19 cellular contexts compared by ENCODE assay signal in the genomic region with DNA sequence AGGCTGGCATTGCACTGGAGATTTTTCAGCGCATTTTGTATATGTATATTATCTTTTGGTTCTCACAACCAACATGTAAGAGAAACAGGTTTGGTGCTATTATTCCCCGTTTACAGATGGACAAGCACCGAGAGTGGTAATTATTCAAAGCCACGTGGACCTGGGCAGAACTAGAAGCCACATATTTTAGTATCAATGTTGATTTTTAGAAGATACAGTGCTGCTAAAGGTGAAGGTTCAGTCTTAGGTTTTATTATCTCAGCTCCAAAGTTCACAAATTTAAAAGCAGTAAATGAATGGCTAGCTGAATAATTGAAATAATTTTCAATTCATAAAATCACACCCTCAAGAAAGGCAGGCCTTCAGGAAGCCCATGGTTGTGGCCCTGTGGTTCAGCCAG.
DNase-seq lines count a peak whose midpoint lies in the region; ATAC-seq and TF ChIP-seq lines count a peak whose summit lies in the region.
"Had no signal": no experiment of that assay in that cellular context is flagged by ENCODE, and none has a peak within 500 bp of the region (broad histone marks: within the 10 kb centered on the region; RNA-seq: fewer than 3 reads in every experiment).

No MANE protein-coding gene starts in this region.

- H3K9me2 ChIP-seq in Loucy (replicated peaks; ENCODE audit: low read depth, low read length) = no peaks in the 10 kb centered on the region

- H3K36me3 Mint-ChIP-seq in activated CD4-positive, alpha-beta memory T cell treated with anti-CD3 and anti-CD28 coated beads, Interleukin-2, amount 10 ng/mL, durations not matched to agents 7 days and 5 days (ENCODE audit: low read depth) = peaks cover 8% of the 10 kb centered on the region
- peaks cover 3% of the 10 kb centered on the region for H3K36me3 Mint-ChIP-seq in activated CD4-positive, alpha-beta memory T cell treated with anti-CD3 and anti-CD28 coated beads for 36 hours
- H3K36me3 Mint-ChIP-seq in effector memory CD8-positive, alpha-beta T cell (ENCODE audit: insufficient read depth) = peaks cover 17% of the 10 kb centered on the region
- H3K36me3 Mint-ChIP-seq in natural killer cell treated with Interleukin-12 subunit alpha and Interleukin-12 subunit beta and Interleukin-15 and Interleukin-18, amount 100 ng/mL, for 72 hours = peaks cover 6% of the 10 kb centered on the region
- H3K36me3 Mint-ChIP-seq in MCF 10A (ENCODE audit: insufficient read depth, unreplicated experiment) = no peaks in the 10 kb centered on the region

- H3K79me2 ChIP-seq in Loucy (ENCODE audit: insufficient read depth, low read length) = no peaks in the 10 kb centered on the region

- H3K27me3 Mint-ChIP-seq in activated CD4-positive, alpha-beta memory T cell treated with anti-CD3 and anti-CD28 coated beads, Interleukin-2, amount 10 ng/mL, durations not matched to agents 7 days and 5 days = no peaks in the 10 kb centered on the region
- H3K27me3 Mint-ChIP-seq in activated CD4-positive, alpha-beta memory T cell treated with anti-CD3 and anti-CD28 coated beads for 36 hours = no peaks in the 10 kb centered on the region
- no peaks in the 10 kb centered on the region for H3K27me3 Mint-ChIP-seq in effector memory CD8-positive, alpha-beta T cell
- no peaks in the 10 kb centered on the region for H3K27me3 Mint-ChIP-seq in natural killer cell treated with Interleukin-12 subunit alpha and Interleukin-12 subunit beta and Interleukin-15 and Interleukin-18, amount 100 ng/mL, for 72 hours
- no peaks in the 10 kb centered on the region for H3K27me3 Mint-ChIP-seq in MCF 10A (ENCODE audit: insufficient read depth, unreplicated experiment)
- H3K27me3 Mint-ChIP-seq: CD4-positive, alpha-beta T cell had no signal

- no TSS peak for BruUV-seq in MCF 10A (replicated peaks; lab: Mats Ljungman, UMichigan)

- H3K4me3 ChIP-seq in Loucy (ENCODE audit: low read length, poor library complexity, severe bottlenecking) (no peak overlapping the region), heart right ventricle (no peak overlapping the region)

- no peaks in the 10 kb centered on the region for H3K9me3 Mint-ChIP-seq in activated CD4-positive, alpha-beta memory T cell treated with anti-CD3 and anti-CD28 coated beads, Interleukin-2, amount 10 ng/mL, durations not matched to agents 7 days and 5 days
- peaks cover 6% of the 10 kb centered on the region for H3K9me3 Mint-ChIP-seq in activated CD4-positive, alpha-beta memory T cell treated with anti-CD3 and anti-CD28 coated beads for 36 hours
- no peaks in the 10 kb centered on the region for H3K9me3 Mint-ChIP-seq in effector memory CD8-positive, alpha-beta T cell
- peaks cover 3% of the 10 kb centered on the region for H3K9me3 Mint-ChIP-seq in natural killer cell treated with Interleukin-12 subunit alpha and Interleukin-12 subunit beta and Interleukin-15 and Interleukin-18, amount 100 ng/mL, for 72 hours
- peaks cover 9% of the 10 kb centered on the region for H3K9me3 Mint-ChIP-seq in MCF 10A (ENCODE audit: unreplicated experiment)
- H3K9me3 Mint-ChIP-seq: CD4-positive, alpha-beta T cell had no signal

- no peaks in the 10 kb centered on the region for H3K36me3 ChIP-seq in Loucy (ENCODE audit: insufficient read depth, low read length)
- no peaks in the 10 kb centered on the region for H3K36me3 ChIP-seq in heart right ventricle
- H3K36me3 ChIP-seq: BE2C, Peyer's patch had no signal

- peak overlapping the region; percentile 88 for H3K27ac Mint-ChIP-seq in activated CD4-positive, alpha-beta memory T cell treated with anti-CD3 and anti-CD28 coated beads, Interleukin-2, amount 10 ng/mL, durations not matched to agents 7 days and 5 days
- no peak overlapping the region for H3K27ac Mint-ChIP-seq in activated CD4-positive, alpha-beta memory T cell treated with anti-CD3 and anti-CD28 coated beads for 36 hours
- H3K27ac Mint-ChIP-seq in effector memory CD8-positive, alpha-beta T cell = peak overlapping the region; percentile 72 to 92
- peak overlapping the region; percentile 92 for H3K27ac Mint-ChIP-seq in natural killer cell treated with Interleukin-12 subunit alpha and Interleukin-12 subunit beta and Interleukin-15 and Interleukin-18, amount 100 ng/mL, for 72 hours
- no peak overlapping the region for H3K27ac Mint-ChIP-seq in MCF 10A (ENCODE audit: low read depth, unreplicated experiment)

- H3K27me3 ChIP-seq in Loucy (ENCODE audit: insufficient read depth, low read length, poor library complexity, severe bottlenecking) (no peaks in the 10 kb centered on the region), heart right ventricle (peaks cover 0 to 4% (median 0%) of the 10 kb centered on the region in 7 donors)
- H3K27me3 ChIP-seq: BE2C, Peyer's patch had no signal

- POLR2A ChIA-PET in activated CD4-positive, alpha-beta memory T cell treated with anti-CD3 and anti-CD28 coated beads, Interleukin-2, amount 10 ng/mL, durations not matched to agents 7 days and 5 days (lab: Charles Lee) = interaction anchor here (1.1 to 2.6 kb wide), 6 partner anchors 32 to 401 kb away, joined by 3 to 15 read pairs (median 6); partner anchors contain the start of gene ID2
- POLR2A ChIA-PET in activated CD4-positive, alpha-beta memory T cell treated with anti-CD3 and anti-CD28 coated beads for 36 hours (lab: Charles Lee) = no interaction called here
- POLR2A ChIA-PET in MCF 10A (lab: Yijun Ruan, JAX) = no interaction called here

- no peak for ATAC-seq in effector memory CD8-positive, alpha-beta T cell (replicated peaks)
- no peak for ATAC-seq in natural killer cell treated with Interleukin-12 subunit alpha and Interleukin-12 subunit beta and Interleukin-15 and Interleukin-18, amount 100 ng/mL, for 72 hours
- no peak for ATAC-seq in HG03025 (IDR thresholded peaks at IDR 0.05; ENCODE audit: low FRiP score, unreplicated experiment)
- ATAC-seq in heart right ventricle = no peak
- ATAC-seq: HCT116, Right ventricle myocardium inferior had no signal

- 96 to 98% methylated on average over 4 of the region's 4 CpGs for WGBS in heart right ventricle, 2 donors

- no peak for DNase-seq in activated CD4-positive, alpha-beta memory T cell treated with anti-CD3 and anti-CD28 coated beads, Interleukin-2, amount 10 ng/mL, durations not matched to agents 7 days and 5 days
- no peak for DNase-seq in activated CD4-positive, alpha-beta memory T cell treated with anti-CD3 and anti-CD28 coated beads for 36 hours
- no peak for DNase-seq in effector memory CD8-positive, alpha-beta T cell
- no peak for DNase-seq in natural killer cell treated with Interleukin-12 subunit alpha and Interleukin-12 subunit beta and Interleukin-15 and Interleukin-18, amount 100 ng/mL, for 72 hours (ENCODE audit: low spot score)
- DNase-seq in MCF 10A (ENCODE audit: unreplicated experiment) (no peak), heart right ventricle (no peak)
- DNase-seq: 8988T; BE2C; CD4-positive, alpha-beta T cell; DMS79; KBM-7; NCI-H1436 treated with DMSO at 0.1 percent for 48 hours; NCI-H2029 treated with DMSO at 0.1 percent for 48 hours; NCI-H2171 treated with DMSO at 0.1 percent for 48 hours had no signal

- peaks cover 55% of the 10 kb centered on the region for H3K4me1 Mint-ChIP-seq in activated CD4-positive, alpha-beta memory T cell treated with anti-CD3 and anti-CD28 coated beads, Interleukin-2, amount 10 ng/mL, durations not matched to agents 7 days and 5 days
- H3K4me1 Mint-ChIP-seq in activated CD4-positive, alpha-beta memory T cell treated with anti-CD3 and anti-CD28 coated beads for 36 hours (ENCODE audit: low read depth) = peaks cover 27% of the 10 kb centered on the region
- peaks cover 27 to 43% of the 10 kb centered on the region in 2 donors for H3K4me1 Mint-ChIP-seq in effector memory CD8-positive, alpha-beta T cell (ENCODE audit: low read depth in 2 of 2)
- H3K4me1 Mint-ChIP-seq in natural killer cell treated with Interleukin-12 subunit alpha and Interleukin-12 subunit beta and Interleukin-15 and Interleukin-18, amount 100 ng/mL, for 72 hours (ENCODE audit: low read depth in 2 of 2) = peaks cover 71 to 74% of the 10 kb centered on the region in 2 donors
- no peaks in the 10 kb centered on the region for H3K4me1 Mint-ChIP-seq in MCF 10A (ENCODE audit: insufficient read depth, unreplicated experiment)

- CTCF ChIA-PET in activated CD4-positive, alpha-beta memory T cell treated with anti-CD3 and anti-CD28 coated beads, Interleukin-2, amount 10 ng/mL, durations not matched to agents 7 days and 5 days (lab: Charles Lee) = no interaction called here
- CTCF ChIA-PET in activated CD4-positive, alpha-beta memory T cell treated with anti-CD3 and anti-CD28 coated beads for 36 hours (lab: Charles Lee) = no interaction called here
- CTCF ChIA-PET in MCF 10A (lab: Yijun Ruan, JAX) = no interaction called here

- intact Hi-C loops in activated CD4-positive, alpha-beta memory T cell treated with anti-CD3 and anti-CD28 coated beads for 36 hours (cut with micrococcal nuclease) = no loop called here
- intact Hi-C loops in MCF 10A (cut with micrococcal nuclease) = no loop called here
- intact Hi-C loops in heart right ventricle (cut with DNase I) = no loop called here

- TF ChIP-seq CTCF in Loucy (conservative IDR thresholded peaks at IDR 0.05; ENCODE audit: low read length) = no peak
- TF ChIP-seq CTCF in MCF 10A (IDR thresholded peaks at IDR 0.05; ENCODE audit: unreplicated experiment) = no peak
- no peak for TF ChIP-seq CTCF in heart right ventricle (IDR thresholded peaks at IDR 0.05)

- H3K4me1 ChIP-seq in Loucy (ENCODE audit: insufficient read depth, low read length, poor library complexity, severe bottlenecking) = peaks cover 51% of the 10 kb centered on the region
- peaks cover 0 to 13% (median 0%) of the 10 kb centered on the region in 9 donors for H3K4me1 ChIP-seq in heart right ventricle

- peak overlapping the region in 1 of 10 donors; percentile 26 for H3K27ac ChIP-seq in heart right ventricle

- no peaks in the 10 kb centered on the region for H3K9me3 ChIP-seq in Loucy (ENCODE audit: insufficient read depth, low read depth, low read length)
- no peaks in the 10 kb centered on the region for H3K9me3 ChIP-seq in heart right ventricle
- H3K9me3 ChIP-seq: BE2C, Peyer's patch had no signal

- H2AFZ ChIP-seq in Loucy (ENCODE audit: low read length) = no peak overlapping the region

- peak overlapping the region; percentile 48 for H3K9ac ChIP-seq in Loucy (ENCODE audit: low read depth, low read length, poor library complexity, severe bottlenecking)

- H3K4me3 Mint-ChIP-seq in activated CD4-positive, alpha-beta memory T cell treated with anti-CD3 and anti-CD28 coated beads, Interleukin-2, amount 10 ng/mL, durations not matched to agents 7 days and 5 days = peak overlapping the region; percentile 79
- H3K4me3 Mint-ChIP-seq in activated CD4-positive, alpha-beta memory T cell treated with anti-CD3 and anti-CD28 coated beads for 36 hours = no peak overlapping the region
- peak overlapping the region; percentile 80 to 96 for H3K4me3 Mint-ChIP-seq in effector memory CD8-positive, alpha-beta T cell
- peak overlapping the region; percentile 94 for H3K4me3 Mint-ChIP-seq in natural killer cell treated with Interleukin-12 subunit alpha and Interleukin-12 subunit beta and Interleukin-15 and Interleukin-18, amount 100 ng/mL, for 72 hours
- H3K4me3 Mint-ChIP-seq in MCF 10A (ENCODE audit: unreplicated experiment) = no peak overlapping the region
- H3K4me3 Mint-ChIP-seq: CD4-positive, alpha-beta T cell had no signal

- no peaks in the 10 kb centered on the region for H4K20me1 ChIP-seq in Loucy (ENCODE audit: insufficient read depth, low read length, poor library complexity, severe bottlenecking)

- no peak overlapping the region for H3K4me2 ChIP-seq in Loucy (ENCODE audit: low read depth, low read length, poor library complexity, severe bottlenecking)

- H3F3A ChIP-seq in Loucy (ENCODE audit: low read depth) = peaks cover 4% of the 10 kb centered on the region; the same call in 1 of the 2 replicates

Comparison
In these comparisons a context has a peak if more than half of its experiments do, and no peak if none do; other contexts are left out.
1. H3K27ac Mint-ChIP-seq: peak in activated CD4-positive, alpha-beta memory T cell treated with anti-CD3 and anti-CD28 coated beads, Interleukin-2, amount 10 ng/mL, durations not matched to agents 7 days and 5 days (single experiment), effector memory CD8-positive, alpha-beta T cell (2 of 2) and natural killer cell treated with Interleukin-12 subunit alpha and Interleukin-12 subunit beta and Interleukin-15 and Interleukin-18, amount 100 ng/mL, for 72 hours (2 of 2); none in activated CD4-positive, alpha-beta memory T cell treated with anti-CD3 and anti-CD28 coated beads for 36 hours (single experiment) and MCF 10A (single experiment).
2. H3K4me3 Mint-ChIP-seq: peak in activated CD4-positive, alpha-beta memory T cell treated with anti-CD3 and anti-CD28 coated beads, Interleukin-2, amount 10 ng/mL, durations not matched to agents 7 days and 5 days (single experiment), effector memory CD8-positive, alpha-beta T cell (2 of 2) and natural killer cell treated with Interleukin-12 subunit alpha and Interleukin-12 subunit beta and Interleukin-15 and Interleukin-18, amount 100 ng/mL, for 72 hours (single experiment); none in activated CD4-positive, alpha-beta memory T cell treated with anti-CD3 and anti-CD28 coated beads for 36 hours (single experiment) and MCF 10A (single experiment).